18 cellular contexts compared by ENCODE assay signal in the genomic region with DNA sequence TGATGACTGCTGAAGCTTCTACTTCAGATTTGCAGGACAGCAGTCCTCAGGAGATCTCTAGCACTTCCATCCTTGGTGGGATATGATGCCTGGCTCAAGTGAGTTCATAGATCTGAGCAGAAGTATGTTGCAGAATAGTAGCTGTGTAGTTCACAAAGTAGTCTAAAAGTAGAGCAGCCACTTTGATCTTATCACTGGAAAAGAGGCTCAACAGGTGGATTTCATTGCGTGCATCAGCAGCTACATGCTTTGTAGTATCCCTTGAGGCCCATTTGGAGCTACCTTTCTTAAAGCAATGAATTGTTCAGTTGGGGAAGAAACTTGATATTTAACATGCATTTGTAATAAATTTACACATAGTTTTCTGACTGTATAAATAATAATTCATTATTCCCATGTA.
"Had no signal": no experiment of that assay in that cellular context is flagged by ENCODE, and none has a peak within 500 bp of the region (broad histone marks: within the 10 kb centered on the region; RNA-seq: fewer than 3 reads in every experiment).

No MANE protein-coding gene starts in this region.

- H3K27ac Mint-ChIP-seq: type B pancreatic cell had no signal

- H3K27ac ChIP-seq: colonic mucosa, heart left ventricle, ovary, right atrium auricular region, sigmoid colon, skin epidermis, suprapubic skin, thyroid gland had no signal

- H3K9me3 Mint-ChIP-seq: type B pancreatic cell had no signal

- H3K27me3 Mint-ChIP-seq: type B pancreatic cell had no signal

- DNase-seq: colonic mucosa; dermis blood vessel endothelial cell; heart left ventricle; hippocampal formation; kidney glomerular epithelial cell; mammary epithelial cell; naive thymus-derived CD4-positive, alpha-beta T cell; nucleus accumbens; ovary; sigmoid colon; stimulated activated CD4-positive, alpha-beta T cell treated with anti-CD3 and anti-CD28 coated beads, Interleukin-12 subunit alpha, Interleukin-12 subunit beta, amount 100 ng/mL, for 4 hours; stimulated activated CD4-positive, alpha-beta T cell treated with anti-CD3 and anti-CD28 coated beads, Interleukin-2, amount 100 ng/mL, for 48 hours; stimulated activated naive CD8-positive, alpha-beta T cell treated with anti-CD3 and anti-CD28 coated beads, Interleukin-15, Interleukin-2, amounts not matched to agents 100 U/mL and 50 U/mL, for 24 hours; thyroid gland had no signal

- H3K4me3 ChIP-seq: colonic mucosa, heart left ventricle, ovary, right atrium auricular region, sigmoid colon, skin epidermis, suprapubic skin, thyroid gland had no signal

- H3K9me3 ChIP-seq: colonic mucosa, heart left ventricle, ovary, right atrium auricular region, sigmoid colon, suprapubic skin, thyroid gland had no signal

- H3K36me3 ChIP-seq: colonic mucosa, heart left ventricle, ovary, right atrium auricular region, sigmoid colon, suprapubic skin, thyroid gland had no signal

- H3K27me3 ChIP-seq: colonic mucosa, ovary, right atrium auricular region, sigmoid colon, suprapubic skin, thyroid gland had no signal

- H3K4me1 ChIP-seq: colonic mucosa, right atrium auricular region, sigmoid colon, suprapubic skin, thyroid gland had no signal

- H3K36me3 Mint-ChIP-seq: naive thymus-derived CD4-positive, alpha-beta T cell; type B pancreatic cell had no signal
